Comparison of ENCODE assay signal across 1 cellular context in the genomic region with DNA sequence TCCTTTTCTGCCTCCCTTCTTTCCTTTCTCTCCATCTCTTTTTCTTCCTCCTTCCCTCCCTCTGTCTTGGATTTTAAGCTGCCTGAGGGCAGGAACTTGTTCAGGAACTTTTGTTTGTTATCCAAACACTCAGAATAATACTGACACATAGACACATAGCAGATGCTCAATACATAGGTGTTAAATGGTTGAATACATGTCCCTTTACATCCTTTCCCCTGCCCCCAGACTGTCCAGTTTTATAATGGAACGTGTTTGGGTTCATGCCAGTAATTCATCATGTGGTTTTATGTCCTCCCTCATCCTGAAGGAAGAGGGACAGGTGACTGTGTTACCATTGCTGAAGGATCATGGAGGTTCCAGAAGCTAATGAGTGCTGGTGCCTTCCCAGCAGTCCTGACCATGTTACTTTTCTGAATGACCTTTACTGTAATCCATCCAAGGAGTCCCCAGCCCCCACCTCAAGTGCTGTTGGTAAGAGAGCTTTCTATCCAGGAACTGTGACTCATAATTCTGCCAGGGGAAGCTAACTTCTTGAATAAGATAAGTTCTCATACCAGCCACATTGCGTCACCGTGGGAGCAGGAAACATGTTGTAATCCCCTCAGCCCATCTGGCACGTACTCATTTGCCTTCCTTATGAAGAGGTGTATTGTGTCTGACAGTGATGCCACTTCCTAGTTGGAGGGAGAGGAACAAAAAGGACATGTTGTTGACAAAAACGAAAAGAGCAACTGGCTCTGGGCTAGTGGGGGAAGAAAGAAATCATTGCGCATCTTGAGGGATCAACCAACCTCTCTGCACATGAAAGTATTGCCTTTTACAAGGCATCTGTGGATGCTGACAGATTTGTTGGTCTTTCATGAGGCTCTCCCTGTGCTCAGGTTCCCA.
TF ChIP-seq lines count a peak whose summit lies in the region.

No MANE protein-coding gene starts in this region.

TF ChIP-seq in HepG2, 621 proteins besides CTCF, POLR2A, EP300 and RAD21 (continued from another document and continues in another):
- TF ChIP-seq, protein P1, sequence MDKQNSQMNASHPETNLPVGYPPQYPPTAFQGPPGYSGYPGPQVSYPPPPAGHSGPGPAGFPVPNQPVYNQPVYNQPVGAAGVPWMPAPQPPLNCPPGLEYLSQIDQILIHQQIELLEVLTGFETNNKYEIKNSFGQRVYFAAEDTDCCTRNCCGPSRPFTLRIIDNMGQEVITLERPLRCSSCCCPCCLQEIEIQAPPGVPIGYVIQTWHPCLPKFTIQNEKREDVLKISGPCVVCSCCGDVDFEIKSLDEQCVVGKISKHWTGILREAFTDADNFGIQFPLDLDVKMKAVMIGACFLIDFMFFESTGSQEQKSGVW (CRISPR knock-in tag; IDR thresholded peaks at IDR 0.05; ENCODE audit: borderline replicate concordance), result no peak
- TF ChIP-seq CCAR2 (optimal IDR thresholded peaks at IDR 0.05; ENCODE audit: low read depth, low read length) (no peak), ZNF121 (CRISPR knock-in tag; IDR thresholded peaks at IDR 0.05) (no peak), ZBTB21 (CRISPR knock-in tag; IDR thresholded peaks at IDR 0.05) (peak; percentile 79; the same call in 1 of the 2 replicates), CEBPB (IDR thresholded peaks at IDR 0.05; ENCODE audit: borderline replicate concordance, low read depth, low read length) (peak; percentile 99), ZNF24 (IDR thresholded peaks at IDR 0.05) (no peak), ZBTB7B (CRISPR knock-in tag; IDR thresholded peaks at IDR 0.05) (peak; percentile 47; the same call in 1 of the 2 replicates), ARNT2 (CRISPR knock-in tag; IDR thresholded peaks at IDR 0.05; ENCODE audit: low read depth) (peak; percentile 34; the same call in 1 of the 2 replicates), ATRX (CRISPR knock-in tag; IDR thresholded peaks at IDR 0.05; ENCODE audit: borderline replicate concordance) (no peak), NFIB (CRISPR knock-in tag; IDR thresholded peaks at IDR 0.05; ENCODE audit: borderline replicate concordance) (no peak), HMG20B (CRISPR knock-in tag; conservative IDR thresholded peaks at IDR 0.05) (peak; percentile 75), ZFP36L1 (CRISPR knock-in tag; IDR thresholded peaks at IDR 0.05) (peak; percentile 46; the same call in 1 of the 2 replicates), TGIF2 (CRISPR knock-in tag; IDR thresholded peaks at IDR 0.05) (peak; percentile 45; the same call in 1 of the 2 replicates), HMGA1 (CRISPR knock-in tag; conservative IDR thresholded peaks at IDR 0.05) (no peak), YEATS2 (CRISPR knock-in tag; IDR thresholded peaks at IDR 0.05; ENCODE audit: borderline replicate concordance) (no peak), ZNF709 (CRISPR knock-in tag; IDR thresholded peaks at IDR 0.05) (no peak), SOX5 (CRISPR knock-in tag; IDR thresholded peaks at IDR 0.05; ENCODE audit: borderline replicate concordance) (peak; percentile 98), NR2F2 (IDR thresholded peaks at IDR 0.05; ENCODE audit: borderline replicate concordance, low read depth) (0 out of 2 replicates have a peak, but pooled peaks have one; percentile 39), ZNF34 (CRISPR knock-in tag; IDR thresholded peaks at IDR 0.05; ENCODE audit: borderline replicate concordance) (no peak), MAF1 (CRISPR knock-in tag; IDR thresholded peaks at IDR 0.05; ENCODE audit: borderline replicate concordance) (no peak), HIVEP1 (CRISPR knock-in tag; IDR thresholded peaks at IDR 0.05) (no peak), NFYB (CRISPR knock-in tag; IDR thresholded peaks at IDR 0.05) (no peak)
- TF ChIP-seq, protein P2, sequence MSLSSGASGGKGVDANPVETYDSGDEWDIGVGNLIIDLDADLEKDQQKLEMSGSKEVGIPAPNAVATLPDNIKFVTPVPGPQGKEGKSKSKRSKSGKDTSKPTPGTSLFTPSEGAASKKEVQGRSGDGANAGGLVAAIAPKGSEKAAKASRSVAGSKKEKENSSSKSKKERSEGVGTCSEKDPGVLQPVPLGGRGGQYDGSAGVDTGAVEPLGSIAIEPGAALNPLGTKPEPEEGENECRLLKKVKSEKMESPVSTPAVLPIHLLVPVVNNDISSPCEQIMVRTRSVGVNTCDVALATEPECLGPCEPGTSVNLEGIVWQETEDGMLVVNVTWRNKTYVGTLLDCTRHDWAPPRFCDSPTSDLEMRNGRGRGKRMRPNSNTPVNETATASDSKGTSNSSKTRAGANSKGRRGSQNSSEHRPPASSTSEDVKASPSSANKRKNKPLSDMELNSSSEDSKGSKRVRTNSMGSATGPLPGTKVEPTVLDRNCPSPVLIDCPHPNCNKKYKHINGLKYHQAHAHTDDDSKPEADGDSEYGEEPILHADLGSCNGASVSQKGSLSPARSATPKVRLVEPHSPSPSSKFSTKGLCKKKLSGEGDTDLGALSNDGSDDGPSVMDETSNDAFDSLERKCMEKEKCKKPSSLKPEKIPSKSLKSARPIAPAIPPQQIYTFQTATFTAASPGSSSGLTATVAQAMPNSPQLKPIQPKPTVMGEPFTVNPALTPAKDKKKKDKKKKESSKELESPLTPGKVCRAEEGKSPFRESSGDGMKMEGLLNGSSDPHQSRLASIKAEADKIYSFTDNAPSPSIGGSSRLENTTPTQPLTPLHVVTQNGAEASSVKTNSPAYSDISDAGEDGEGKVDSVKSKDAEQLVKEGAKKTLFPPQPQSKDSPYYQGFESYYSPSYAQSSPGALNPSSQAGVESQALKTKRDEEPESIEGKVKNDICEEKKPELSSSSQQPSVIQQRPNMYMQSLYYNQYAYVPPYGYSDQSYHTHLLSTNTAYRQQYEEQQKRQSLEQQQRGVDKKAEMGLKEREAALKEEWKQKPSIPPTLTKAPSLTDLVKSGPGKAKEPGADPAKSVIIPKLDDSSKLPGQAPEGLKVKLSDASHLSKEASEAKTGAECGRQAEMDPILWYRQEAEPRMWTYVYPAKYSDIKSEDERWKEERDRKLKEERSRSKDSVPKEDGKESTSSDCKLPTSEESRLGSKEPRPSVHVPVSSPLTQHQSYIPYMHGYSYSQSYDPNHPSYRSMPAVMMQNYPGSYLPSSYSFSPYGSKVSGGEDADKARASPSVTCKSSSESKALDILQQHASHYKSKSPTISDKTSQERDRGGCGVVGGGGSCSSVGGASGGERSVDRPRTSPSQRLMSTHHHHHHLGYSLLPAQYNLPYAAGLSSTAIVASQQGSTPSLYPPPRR (CRISPR knock-in tag; IDR thresholded peaks at IDR 0.05; ENCODE audit: borderline replicate concordance), result peak; percentile 87
- TF ChIP-seq, protein P3, sequence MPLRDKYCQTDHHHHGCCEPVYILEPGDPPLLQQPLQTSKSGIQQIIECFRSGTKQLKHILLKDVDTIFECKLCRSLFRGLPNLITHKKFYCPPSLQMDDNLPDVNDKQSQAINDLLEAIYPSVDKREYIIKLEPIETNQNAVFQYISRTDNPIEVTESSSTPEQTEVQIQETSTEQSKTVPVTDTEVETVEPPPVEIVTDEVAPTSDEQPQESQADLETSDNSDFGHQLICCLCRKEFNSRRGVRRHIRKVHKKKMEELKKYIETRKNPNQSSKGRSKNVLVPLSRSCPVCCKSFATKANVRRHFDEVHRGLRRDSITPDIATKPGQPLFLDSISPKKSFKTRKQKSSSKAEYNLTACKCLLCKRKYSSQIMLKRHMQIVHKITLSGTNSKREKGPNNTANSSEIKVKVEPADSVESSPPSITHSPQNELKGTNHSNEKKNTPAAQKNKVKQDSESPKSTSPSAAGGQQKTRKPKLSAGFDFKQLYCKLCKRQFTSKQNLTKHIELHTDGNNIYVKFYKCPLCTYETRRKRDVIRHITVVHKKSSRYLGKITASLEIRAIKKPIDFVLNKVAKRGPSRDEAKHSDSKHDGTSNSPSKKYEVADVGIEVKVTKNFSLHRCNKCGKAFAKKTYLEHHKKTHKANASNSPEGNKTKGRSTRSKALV (CRISPR knock-in tag; IDR thresholded peaks at IDR 0.05), result no peak
- TF ChIP-seq, protein P4, sequence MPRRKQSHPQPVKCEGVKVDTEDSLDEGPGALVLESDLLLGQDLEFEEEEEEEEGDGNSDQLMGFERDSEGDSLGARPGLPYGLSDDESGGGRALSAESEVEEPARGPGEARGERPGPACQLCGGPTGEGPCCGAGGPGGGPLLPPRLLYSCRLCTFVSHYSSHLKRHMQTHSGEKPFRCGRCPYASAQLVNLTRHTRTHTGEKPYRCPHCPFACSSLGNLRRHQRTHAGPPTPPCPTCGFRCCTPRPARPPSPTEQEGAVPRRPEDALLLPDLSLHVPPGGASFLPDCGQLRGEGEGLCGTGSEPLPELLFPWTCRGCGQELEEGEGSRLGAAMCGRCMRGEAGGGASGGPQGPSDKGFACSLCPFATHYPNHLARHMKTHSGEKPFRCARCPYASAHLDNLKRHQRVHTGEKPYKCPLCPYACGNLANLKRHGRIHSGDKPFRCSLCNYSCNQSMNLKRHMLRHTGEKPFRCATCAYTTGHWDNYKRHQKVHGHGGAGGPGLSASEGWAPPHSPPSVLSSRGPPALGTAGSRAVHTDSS (CRISPR knock-in tag; conservative IDR thresholded peaks at IDR 0.05), result no peak
- TF ChIP-seq, protein P5, sequence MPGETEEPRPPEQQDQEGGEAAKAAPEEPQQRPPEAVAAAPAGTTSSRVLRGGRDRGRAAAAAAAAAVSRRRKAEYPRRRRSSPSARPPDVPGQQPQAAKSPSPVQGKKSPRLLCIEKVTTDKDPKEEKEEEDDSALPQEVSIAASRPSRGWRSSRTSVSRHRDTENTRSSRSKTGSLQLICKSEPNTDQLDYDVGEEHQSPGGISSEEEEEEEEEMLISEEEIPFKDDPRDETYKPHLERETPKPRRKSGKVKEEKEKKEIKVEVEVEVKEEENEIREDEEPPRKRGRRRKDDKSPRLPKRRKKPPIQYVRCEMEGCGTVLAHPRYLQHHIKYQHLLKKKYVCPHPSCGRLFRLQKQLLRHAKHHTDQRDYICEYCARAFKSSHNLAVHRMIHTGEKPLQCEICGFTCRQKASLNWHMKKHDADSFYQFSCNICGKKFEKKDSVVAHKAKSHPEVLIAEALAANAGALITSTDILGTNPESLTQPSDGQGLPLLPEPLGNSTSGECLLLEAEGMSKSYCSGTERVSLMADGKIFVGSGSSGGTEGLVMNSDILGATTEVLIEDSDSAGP (CRISPR knock-in tag; IDR thresholded peaks at IDR 0.05; ENCODE audit: borderline replicate concordance), result no peak
- TF ChIP-seq, protein P6, sequence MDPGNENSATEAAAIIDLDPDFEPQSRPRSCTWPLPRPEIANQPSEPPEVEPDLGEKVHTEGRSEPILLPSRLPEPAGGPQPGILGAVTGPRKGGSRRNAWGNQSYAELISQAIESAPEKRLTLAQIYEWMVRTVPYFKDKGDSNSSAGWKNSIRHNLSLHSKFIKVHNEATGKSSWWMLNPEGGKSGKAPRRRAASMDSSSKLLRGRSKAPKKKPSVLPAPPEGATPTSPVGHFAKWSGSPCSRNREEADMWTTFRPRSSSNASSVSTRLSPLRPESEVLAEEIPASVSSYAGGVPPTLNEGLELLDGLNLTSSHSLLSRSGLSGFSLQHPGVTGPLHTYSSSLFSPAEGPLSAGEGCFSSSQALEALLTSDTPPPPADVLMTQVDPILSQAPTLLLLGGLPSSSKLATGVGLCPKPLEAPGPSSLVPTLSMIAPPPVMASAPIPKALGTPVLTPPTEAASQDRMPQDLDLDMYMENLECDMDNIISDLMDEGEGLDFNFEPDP (CRISPR knock-in tag; conservative IDR thresholded peaks at IDR 0.05), result no peak
- TF ChIP-seq, protein P7, sequence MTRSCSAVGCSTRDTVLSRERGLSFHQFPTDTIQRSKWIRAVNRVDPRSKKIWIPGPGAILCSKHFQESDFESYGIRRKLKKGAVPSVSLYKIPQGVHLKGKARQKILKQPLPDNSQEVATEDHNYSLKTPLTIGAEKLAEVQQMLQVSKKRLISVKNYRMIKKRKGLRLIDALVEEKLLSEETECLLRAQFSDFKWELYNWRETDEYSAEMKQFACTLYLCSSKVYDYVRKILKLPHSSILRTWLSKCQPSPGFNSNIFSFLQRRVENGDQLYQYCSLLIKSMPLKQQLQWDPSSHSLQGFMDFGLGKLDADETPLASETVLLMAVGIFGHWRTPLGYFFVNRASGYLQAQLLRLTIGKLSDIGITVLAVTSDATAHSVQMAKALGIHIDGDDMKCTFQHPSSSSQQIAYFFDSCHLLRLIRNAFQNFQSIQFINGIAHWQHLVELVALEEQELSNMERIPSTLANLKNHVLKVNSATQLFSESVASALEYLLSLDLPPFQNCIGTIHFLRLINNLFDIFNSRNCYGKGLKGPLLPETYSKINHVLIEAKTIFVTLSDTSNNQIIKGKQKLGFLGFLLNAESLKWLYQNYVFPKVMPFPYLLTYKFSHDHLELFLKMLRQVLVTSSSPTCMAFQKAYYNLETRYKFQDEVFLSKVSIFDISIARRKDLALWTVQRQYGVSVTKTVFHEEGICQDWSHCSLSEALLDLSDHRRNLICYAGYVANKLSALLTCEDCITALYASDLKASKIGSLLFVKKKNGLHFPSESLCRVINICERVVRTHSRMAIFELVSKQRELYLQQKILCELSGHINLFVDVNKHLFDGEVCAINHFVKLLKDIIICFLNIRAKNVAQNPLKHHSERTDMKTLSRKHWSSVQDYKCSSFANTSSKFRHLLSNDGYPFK (CRISPR knock-in tag; IDR thresholded peaks at IDR 0.05; ENCODE audit: borderline replicate concordance), result no peak
- TF ChIP-seq, protein P8, sequence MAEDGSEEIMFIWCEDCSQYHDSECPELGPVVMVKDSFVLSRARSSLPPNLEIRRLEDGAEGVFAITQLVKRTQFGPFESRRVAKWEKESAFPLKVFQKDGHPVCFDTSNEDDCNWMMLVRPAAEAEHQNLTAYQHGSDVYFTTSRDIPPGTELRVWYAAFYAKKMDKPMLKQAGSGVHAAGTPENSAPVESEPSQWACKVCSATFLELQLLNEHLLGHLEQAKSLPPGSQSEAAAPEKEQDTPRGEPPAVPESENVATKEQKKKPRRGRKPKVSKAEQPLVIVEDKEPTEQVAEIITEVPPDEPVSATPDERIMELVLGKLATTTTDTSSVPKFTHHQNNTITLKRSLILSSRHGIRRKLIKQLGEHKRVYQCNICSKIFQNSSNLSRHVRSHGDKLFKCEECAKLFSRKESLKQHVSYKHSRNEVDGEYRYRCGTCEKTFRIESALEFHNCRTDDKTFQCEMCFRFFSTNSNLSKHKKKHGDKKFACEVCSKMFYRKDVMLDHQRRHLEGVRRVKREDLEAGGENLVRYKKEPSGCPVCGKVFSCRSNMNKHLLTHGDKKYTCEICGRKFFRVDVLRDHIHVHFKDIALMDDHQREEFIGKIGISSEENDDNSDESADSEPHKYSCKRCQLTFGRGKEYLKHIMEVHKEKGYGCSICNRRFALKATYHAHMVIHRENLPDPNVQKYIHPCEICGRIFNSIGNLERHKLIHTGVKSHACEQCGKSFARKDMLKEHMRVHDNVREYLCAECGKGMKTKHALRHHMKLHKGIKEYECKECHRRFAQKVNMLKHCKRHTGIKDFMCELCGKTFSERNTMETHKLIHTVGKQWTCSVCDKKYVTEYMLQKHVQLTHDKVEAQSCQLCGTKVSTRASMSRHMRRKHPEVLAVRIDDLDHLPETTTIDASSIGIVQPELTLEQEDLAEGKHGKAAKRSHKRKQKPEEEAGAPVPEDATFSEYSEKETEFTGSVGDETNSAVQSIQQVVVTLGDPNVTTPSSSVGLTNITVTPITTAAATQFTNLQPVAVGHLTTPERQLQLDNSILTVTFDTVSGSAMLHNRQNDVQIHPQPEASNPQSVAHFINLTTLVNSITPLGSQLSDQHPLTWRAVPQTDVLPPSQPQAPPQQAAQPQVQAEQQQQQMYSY (CRISPR knock-in tag; IDR thresholded peaks at IDR 0.05), result no peak
- TF ChIP-seq, protein P9, sequence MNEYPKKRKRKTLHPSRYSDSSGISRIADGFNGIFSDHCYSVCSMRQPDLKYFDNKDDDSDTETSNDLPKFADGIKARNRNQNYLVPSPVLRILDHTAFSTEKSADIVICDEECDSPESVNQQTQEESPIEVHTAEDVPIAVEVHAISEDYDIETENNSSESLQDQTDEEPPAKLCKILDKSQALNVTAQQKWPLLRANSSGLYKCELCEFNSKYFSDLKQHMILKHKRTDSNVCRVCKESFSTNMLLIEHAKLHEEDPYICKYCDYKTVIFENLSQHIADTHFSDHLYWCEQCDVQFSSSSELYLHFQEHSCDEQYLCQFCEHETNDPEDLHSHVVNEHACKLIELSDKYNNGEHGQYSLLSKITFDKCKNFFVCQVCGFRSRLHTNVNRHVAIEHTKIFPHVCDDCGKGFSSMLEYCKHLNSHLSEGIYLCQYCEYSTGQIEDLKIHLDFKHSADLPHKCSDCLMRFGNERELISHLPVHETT (CRISPR knock-in tag; conservative IDR thresholded peaks at IDR 0.05), result no peak
